ENCODE assay signal across 21 cellular contexts in the genomic region with DNA sequence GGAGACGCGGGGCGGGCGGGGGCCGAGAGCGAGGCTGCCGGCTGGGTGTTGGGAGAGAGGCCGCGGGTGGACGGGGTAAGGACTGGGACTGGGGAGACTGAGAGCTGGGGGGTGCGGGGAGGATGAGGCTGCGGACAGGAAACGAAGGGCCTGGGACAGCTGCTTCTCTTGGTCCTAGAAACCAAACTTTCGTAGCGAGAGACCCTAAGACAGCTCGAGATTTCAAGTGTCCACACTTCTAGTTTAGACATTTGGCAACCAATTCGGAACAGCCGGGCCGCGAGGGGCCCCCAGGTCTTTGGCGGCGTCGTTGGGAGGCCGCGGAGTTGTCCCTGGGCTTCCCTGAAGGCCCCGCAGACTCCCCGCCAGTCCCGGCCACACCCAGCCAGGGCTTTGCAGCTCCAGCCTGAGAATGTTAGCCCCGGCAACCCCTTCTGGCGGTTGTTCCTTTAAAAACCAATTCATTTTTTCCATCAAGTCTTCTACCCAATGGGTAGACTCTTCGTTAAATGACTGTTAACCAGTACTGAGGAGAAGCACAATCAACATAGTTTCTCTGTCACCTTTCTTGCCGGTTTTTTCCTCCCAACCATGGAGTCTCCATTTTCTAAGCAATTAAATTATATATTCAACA. TPM values are rescaled to one million over a fixed set of nuclear protein-coding genes. Genes with fewer than 3 reads are reported as not detected.
DNase-seq lines count a peak whose midpoint lies in the region; ATAC-seq, FAIRE-seq and TF ChIP-seq lines count a peak whose summit lies in the region.
"Had no signal": no experiment of that assay in that cellular context is flagged by ENCODE, and none has a peak within 500 bp of the region (broad histone marks: within the 10 kb centered on the region; RNA-seq: fewer than 3 reads in every experiment).

No MANE protein-coding gene starts in this region.

- peak; percentile 52 for DNase-seq in DMS53 (lab: John Stamatoyannopoulos, UW)
- DNase-seq in DMS53 treated with DMSO at 0.1 percent for 48 hours (lab: John Stamatoyannopoulos, UW; ENCODE audit: unreplicated experiment), result no peak
- DNase-seq in H1 (ENCODE audit: low read depth in 1 of 2, low spot score in 2 of 2), result peak in 1 of 2 experiments; percentile 72
- peak; percentile 72 for DNase-seq in retina
- no peak for DNase-seq in activated CD4-positive, CD25-positive, alpha-beta regulatory T cell treated with anti-CD3 and anti-CD28 coated beads, Interleukin-2, amount 50 U/mL, for 72 hours
- no peak for DNase-seq in activated CD4-positive, alpha-beta T cell treated with anti-CD3 and anti-CD28 coated beads for 1 hour
- DNase-seq: 8988T, foreskin keratinocyte, GOT3, left ventricle myocardium superior, NCI-H146, NCI-H774, RPMI8226 had no signal

- peaks cover 87 to 99% (median 94%) of the 10 kb centered on the region in 4 experiments for H3K27me3 ChIP-seq in H1 (replicated peaks in 1 of 4; ENCODE audit: control insufficient read depth in 3 of 4, extremely low read depth in 1 of 4, insufficient read depth in 3 of 4, low read length in 3 of 4)

- CTCF ChIA-PET in HEK293 (lab: Yijun Ruan, JAX) (interaction anchor here (0.9 to 2.5 kb wide), 3 partner anchors 16 to 45 kb away, joined by 3 to 8 read pairs (median 4); no protein-coding TSS in a partner anchor), H1 (lab: Charles Lee; ENCODE audit: partially characterized antibody) (interaction anchor here (0.6 to 9.7 kb wide), 12 partner anchors 14 to 349 kb away, joined by 3 to 202 read pairs (median 3); partner anchors contain the start of gene NKX2-1)

- no peak overlapping the region for H3K4me3 ChIP-seq in HEK293 (ENCODE audit: low read depth, low read length)
- H3K4me3 ChIP-seq in H1 (ENCODE audit: extremely low read depth in 1 of 4, insufficient read depth in 2 of 4, low read depth in 3 of 4, low read length in 4 of 4), result peak overlapping the region in 1 of 4 experiments; percentile 40; a peak in 2 of 8 replicates
- H3K4me3 ChIP-seq: BLaER1 treated with 17β-estradiol and CSF1 and Interleukin-3, amounts not matched to agents 10 nM and 100 nM; GM12878; smooth muscle cell had no signal

- FAIRE-seq in H1 (lab: Jason Lieb, UNC), result no peak
- FAIRE-seq: GM12878 had no signal

- H3K4me1 ChIP-seq in HEK293 (ENCODE audit: control insufficient read depth, insufficient read depth, low read length) (no peaks in the 10 kb centered on the region), H1 (replicated peaks in 1 of 4; ENCODE audit: control insufficient read depth in 3 of 4, insufficient read depth in 4 of 4, low read length in 3 of 4) (peaks cover 14 to 26% (median 19%) of the 10 kb centered on the region in 4 experiments)
- H3K4me1 ChIP-seq: BLaER1 treated with 17β-estradiol and CSF1 and Interleukin-3, amounts not matched to agents 10 nM and 100 nM had no signal

- H3K4me2 ChIP-seq in H1 (ENCODE audit: insufficient read depth in 1 of 2, low read depth in 2 of 2, low read length in 2 of 2), result peak overlapping the region; percentile 59 to 63
- H3K4me2 ChIP-seq: BLaER1 treated with 17β-estradiol and CSF1 and Interleukin-3, amounts not matched to agents 10 nM and 100 nM; smooth muscle cell had no signal

- ATAC-seq in GM18505 (IDR thresholded peaks at IDR 0.05; ENCODE audit: unreplicated experiment), result no peak
- ATAC-seq: foreskin keratinocyte, GM12878, left ventricle myocardium superior had no signal

- no peak overlapping the region for H2BK20ac ChIP-seq in H1 (ENCODE audit: low read length)

- H3K4ac ChIP-seq in H1 (replicated peaks; ENCODE audit: insufficient read length, low read depth, low read length), result no peak overlapping the region

- H3K27ac ChIP-seq in HEK293 (ENCODE audit: extremely low read depth, low read depth, low read length) (no peak overlapping the region), H1 (ENCODE audit: low read depth, low read length) (no peak overlapping the region)
- H3K27ac ChIP-seq: BLaER1 treated with 17β-estradiol and CSF1 and Interleukin-3, amounts not matched to agents 10 nM and 100 nM; foreskin keratinocyte had no signal

- no peak for TF ChIP-seq EP300 in H1 (IDR thresholded peaks at IDR 0.05; ENCODE audit: borderline replicate concordance in 1 of 2, low read depth in 2 of 2, low read length in 2 of 2)

- no peak for TF ChIP-seq POLR2A in H1 (IDR thresholded peaks at IDR 0.05; ENCODE audit: control extremely low read depth in 1 of 2, low read depth in 2 of 2, low read length in 2 of 2)
- no peak for TF ChIP-seq POLR2A in GM18505 (IDR thresholded peaks at IDR 0.05; ENCODE audit: borderline replicate concordance, extremely low read depth, insufficient read depth, insufficient read length)

- H4K91ac ChIP-seq in H1 (replicated peaks; ENCODE audit: insufficient read length, low read length), result no peak overlapping the region

- no peak overlapping the region for H3K9ac ChIP-seq in H1 (replicated peaks in 1 of 4; ENCODE audit: extremely low read depth in 1 of 4, low read depth in 3 of 4, low read length in 3 of 4)
- H3K9ac ChIP-seq: BLaER1 treated with 17β-estradiol and CSF1 and Interleukin-3, amounts not matched to agents 10 nM and 100 nM had no signal

- POLR2A ChIA-PET in HEK293 (lab: Yijun Ruan, JAX), result no interaction called here
- POLR2A ChIA-PET in H1 (lab: Charles Lee; ENCODE audit: partially characterized antibody), result interaction anchor here (1.0 to 1.9 kb wide), 3 partner anchors 10 to 14 kb away, joined by 3 to 6 read pairs (median 4); partner anchors contain the start of gene NKX2-1

- H3K56ac ChIP-seq in H1 (replicated peaks; ENCODE audit: insufficient read length, low read depth, low read length), result no peak overlapping the region

- no peak overlapping the region for H4K8ac ChIP-seq in H1 (ENCODE audit: extremely low read depth, insufficient read depth, low read length)

- H3K18ac ChIP-seq in H1 (ENCODE audit: extremely low read depth, low read length), result peak overlapping the region; percentile 25; the same call in 1 of the 2 replicates

- H4K5ac ChIP-seq in H1 (ENCODE audit: insufficient read length, low read depth, low read length), result no peak overlapping the region

- H2BK120ac ChIP-seq in H1 (replicated peaks; ENCODE audit: low read depth, low read length), result no peak overlapping the region

- no peaks in the 10 kb centered on the region for H3K79me2 ChIP-seq in H1 (ENCODE audit: control insufficient read depth in 1 of 2, insufficient read depth in 2 of 2, low read length in 2 of 2)

- no peak overlapping the region for H2BK5ac ChIP-seq in H1 (ENCODE audit: low read depth, low read length)

- H2BK15ac ChIP-seq in H1 (ENCODE audit: low read length), result no peak overlapping the region

- H4K20me1 ChIP-seq in H1 (replicated peaks in 1 of 2; ENCODE audit: control insufficient read depth in 1 of 2, insufficient read depth in 2 of 2, low read length in 2 of 2), result peaks cover 36 to 41% of the 10 kb centered on the region in 2 experiments
- H4K20me1 ChIP-seq: BLaER1 treated with 17β-estradiol and CSF1 and Interleukin-3, amounts not matched to agents 10 nM and 100 nM had no signal

- no peaks in the 10 kb centered on the region for H3K79me1 ChIP-seq in H1 (ENCODE audit: low read depth, low read length)

- H3K23ac ChIP-seq in H1 (ENCODE audit: insufficient read length), result no peak overlapping the region

- no peak for TF ChIP-seq RAD21 in H1 (IDR thresholded peaks at IDR 0.05 in 1 of 2, conservative IDR thresholded peaks at IDR 0.05 in 1 of 2; ENCODE audit: low read depth in 2 of 2, low read length in 2 of 2)

- 4% methylated on average over 19 of the region's 32 CpGs; no CpG with 5 or more reads in 1 of the 2 experiments for WGBS in H1 (ENCODE audit: extremely low coverage in 1 of 2, insufficient coverage in 1 of 2, insufficient read length in 1 of 2, insufficient replicate concordance in 2 of 2, low coverage in 1 of 2, low lambda C conversion rate in 2 of 2, missing lambda C conversion rate in 1 of 2), 2 experiments

- H3K14ac ChIP-seq in H1 (ENCODE audit: insufficient read length), result no peak overlapping the region

- no peak for TF ChIP-seq CTCF in HEK293 (tag by site-specific recombination; IDR thresholded peaks at IDR 0.05)
- TF ChIP-seq CTCF in H1 (IDR thresholded peaks at IDR 0.05; ENCODE audit: control extremely low read depth in 1 of 3, insufficient read depth in 1 of 3, low read depth in 1 of 3, low read length in 3 of 3), result no peak

- H3K9me3 ChIP-seq in HEK293 (ENCODE audit: control insufficient read depth, insufficient read depth, low read depth, low read length) (no peaks in the 10 kb centered on the region), H1 (ENCODE audit: insufficient read depth in 2 of 2, low read depth in 1 of 2, low read length in 1 of 2) (no peaks in the 10 kb centered on the region)

- H2AFZ ChIP-seq in H1 (ENCODE audit: low read length), result no peak overlapping the region

- no peaks in the 10 kb centered on the region for H3K36me3 ChIP-seq in HEK293 (ENCODE audit: control insufficient read depth in 2 of 2, insufficient read depth in 1 of 2, low read length in 2 of 2)
- no peaks in the 10 kb centered on the region; a peak in 1 of 8 replicates for H3K36me3 ChIP-seq in H1 (ENCODE audit: control insufficient read depth in 2 of 4, insufficient read depth in 4 of 4, low read length in 3 of 4)
- H3K36me3 ChIP-seq: BLaER1 treated with 17β-estradiol and CSF1 and Interleukin-3, amounts not matched to agents 10 nM and 100 nM had no signal

- no peak overlapping the region for H2AK5ac ChIP-seq in H1 (ENCODE audit: low read depth, low read length)

- no peaks in the 10 kb centered on the region; the same call in 1 of the 2 replicates for H3K23me2 ChIP-seq in H1 (ENCODE audit: low read depth, low read length)

- H2BK12ac ChIP-seq in H1 (ENCODE audit: low read depth, low read length), result no peak overlapping the region

TF ChIP-seq in HEK293, 187 proteins besides CTCF, POLR2A, EP300 and RAD21 (continues in another document):
- TF ChIP-seq EGR2 (tag by site-specific recombination; IDR thresholded peaks at IDR 0.05; ENCODE audit: low read depth) (no peak), ZNF335 (tag by site-specific recombination; conservative IDR thresholded peaks at IDR 0.05) (peak; percentile 74), ZNF571 (tag by site-specific recombination; IDR thresholded peaks at IDR 0.05) (no peak)

TF ChIP-seq in H1, 55 proteins besides CTCF, POLR2A, EP300 and RAD21 (continues in another document):
- no peak for TF ChIP-seq RBBP5 (IDR thresholded peaks at IDR 0.05; ENCODE audit: borderline replicate concordance, low read depth, low read length)
- no peak for TF ChIP-seq ASH2L (IDR thresholded peaks at IDR 0.05; ENCODE audit: low read length)
- peak; percentile 73 for TF ChIP-seq EZH2 (IDR thresholded peaks at IDR 0.05; ENCODE audit: low read depth, low read length, severe bottlenecking)
- no peak for TF ChIP-seq SAP30 (IDR thresholded peaks at IDR 0.05; ENCODE audit: insufficient read depth, insufficient replicate concordance, low read length)

RNA-seq across cellular contexts. Expression of gene NKX2-1, which starts 11.5 kb away (rescaled TPM):
- not detected in 2 replicates for total RNA-seq in H1 (2021; fragmentation: NEBNext Ultra II Directional; extraction: Animal tissue kit (Norgen Biotek cat#: 25700))
- polyA plus RNA-seq in H1 (2011; rRNA removed), result not detected in 2 replicates
- polyA plus RNA-seq in H1 (2011; cell fraction: cytosol; rRNA removed), result not detected
- polyA plus RNA-seq in H1 (2011; cell fraction: nucleus; rRNA removed), result not detected
- polyA plus RNA-seq in H1 (2012, experiment 1 of 2), result not detected in 4 replicates
- not detected for polyA plus RNA-seq in H1 (2012, experiment 2 of 2)
- not detected for polyA plus RNA-seq in H1 (2013, experiment 1 of 2)
- not detected for polyA plus RNA-seq in H1 (2013, experiment 2 of 2)
- polyA minus RNA-seq in H1 (2011; rRNA and poly(A)+ RNA removed), result not detected in 2 replicates
- not detected for polyA minus RNA-seq in H1 (2011; cell fraction: cytosol; rRNA and poly(A)+ RNA removed)
- polyA minus RNA-seq in H1 (2011; cell fraction: nucleus; rRNA and poly(A)+ RNA removed), result not detected
- total RNA-seq: activated CD8-positive, alpha-beta memory T cell treated with anti-CD3 and anti-CD28 coated beads for 36 hours; cerebellum; foreskin keratinocyte; GM12878; left ventricle myocardium superior; smooth muscle cell had no signal
- polyA plus RNA-seq: adipose tissue, foreskin keratinocyte, smooth muscle cell had no signal

Comparison
In these comparisons a context has a peak if more than half of its experiments do, and no peak if none do; other contexts are left out.
1. DNase-seq: peak in DMS53 (single experiment) and retina (single experiment); none in DMS53 treated with DMSO at 0.1 percent for 48 hours (single experiment), activated CD4-positive, CD25-positive, alpha-beta regulatory T cell treated with anti-CD3 and anti-CD28 coated beads, Interleukin-2, amount 50 U/mL, for 72 hours (single experiment) and activated CD4-positive, alpha-beta T cell treated with anti-CD3 and anti-CD28 coated beads for 1 hour (single experiment).